ENCODE assay signal across 35 cellular contexts in genomic region chr5:172305380-172305779, GRCh38. TPM values are rescaled to one million over a fixed set of nuclear protein-coding genes. Genes with fewer than 3 reads are reported as not detected.
DNase-seq lines count a peak whose midpoint lies in the region; ATAC-seq, FAIRE-seq and TF ChIP-seq lines count a peak whose summit lies in the region.
"Had no signal": no experiment of that assay in that cellular context is flagged by ENCODE, and none has a peak within 500 bp of the region (broad histone marks: within the 10 kb centered on the region; RNA-seq: fewer than 3 reads in every experiment).

No MANE protein-coding gene starts in this region.

- 55% methylated on average over 2 of the region's 2 CpGs for WGBS in HepG2 (ENCODE audit: low lambda C conversion rate)
- WGBS in right lobe of liver (ENCODE audit: insufficient coverage, low coverage, low lambda C conversion rate, missing lambda C conversion rate): 79% methylated on average over 2 of the region's 2 CpGs
- WGBS in H1 (ENCODE audit: extremely low coverage in 1 of 2, insufficient coverage in 1 of 2, insufficient read length in 1 of 2, insufficient replicate concordance in 2 of 2, low coverage in 1 of 2, low lambda C conversion rate in 2 of 2, missing lambda C conversion rate in 1 of 2), 2 experiments: 89% methylated on average over 2 of the region's 2 CpGs; no CpG with 5 or more reads in 1 of the 2 experiments

- no peak overlapping the region for H2BK15ac ChIP-seq in H1 (ENCODE audit: low read length)

- no peak overlapping the region for H2AFZ ChIP-seq in HepG2 (ENCODE audit: low read length)
- no peak overlapping the region for H2AFZ ChIP-seq in H1 (ENCODE audit: low read length)

- DNase-seq in HepG2 (ENCODE audit: low spot score) (no peak), right lobe of liver (no peak), HEK293T (ENCODE audit: extremely low spot score) (no peak), H1 (ENCODE audit: low read depth in 1 of 2, low spot score in 2 of 2) (no peak), NCI-H2171 (lab: John Stamatoyannopoulos, UW) (no peak), RCC 7860 (ENCODE audit: low spot score) (no peak)
- DNase-seq: 8988T; ACHN; AML-193; BE2C; C1 segment of cervical spinal cord; Caco-2; Calu3; CD4-positive, alpha-beta memory T cell; CD4-positive, alpha-beta T cell; CD4-positive, CD25-positive, alpha-beta regulatory T cell; CD8-positive, alpha-beta memory T cell; CD8-positive, alpha-beta T cell; COR-L47; DMS 273 treated with DMSO at 0.1 percent for 48 hours; DMS153; DMS53; DMS79; DMS79 treated with DMSO at 0.1 percent for 48 hours; DND-41; EL had no signal

- H3K4ac ChIP-seq in H1 (replicated peaks; ENCODE audit: insufficient read length, low read depth, low read length): no peak overlapping the region

- TF ChIP-seq RAD21 in HepG2 (CRISPR knock-in tag; IDR thresholded peaks at IDR 0.05) (no peak), H1 (IDR thresholded peaks at IDR 0.05 in 1 of 2, conservative IDR thresholded peaks at IDR 0.05 in 1 of 2; ENCODE audit: low read depth in 2 of 2, low read length in 2 of 2) (no peak)

- H3K9me3 ChIP-seq in HepG2 (ENCODE audit: low read length) (peaks cover 13% of the 10 kb centered on the region), right lobe of liver (peaks cover 0 to 3% (median 0%) of the 10 kb centered on the region in 4 donors), HEK293 (ENCODE audit: control insufficient read depth, insufficient read depth, low read depth, low read length) (no peaks in the 10 kb centered on the region), H1 (ENCODE audit: insufficient read depth in 2 of 2, low read depth in 1 of 2, low read length in 1 of 2) (0 out of 4 replicates have a peak, but pooled peaks cover 0 to 5% of the 10 kb centered on the region in 2 experiments)
- H3K9me3 ChIP-seq: BE2C had no signal

- FAIRE-seq in HepG2 (lab: Jason Lieb, UNC) (no peak), H1 (lab: Jason Lieb, UNC) (no peak), RCC 7860 (lab: Jason Lieb, UNC) (no peak)
- FAIRE-seq: A204.1, A549, D721Med had no signal

- H3K4me1 ChIP-seq in HepG2 (ENCODE audit: insufficient read depth, low read length) (peaks cover 26% of the 10 kb centered on the region), right lobe of liver (peaks cover 0 to 8% (median 0%) of the 10 kb centered on the region in 4 donors), HEK293 (ENCODE audit: control insufficient read depth, insufficient read depth, low read length) (no peaks in the 10 kb centered on the region), H1 (replicated peaks in 1 of 4; ENCODE audit: control insufficient read depth in 3 of 4, insufficient read depth in 4 of 4, low read length in 3 of 4) (no peaks in the 10 kb centered on the region)
- H3K4me1 ChIP-seq: A549; BE2C; BLaER1; BLaER1 treated with 17β-estradiol and CSF1 and Interleukin-3, amounts not matched to agents 10 nM and 100 nM; Caco-2 had no signal

- H2AK5ac ChIP-seq in H1 (ENCODE audit: low read depth, low read length): no peak overlapping the region

- no peak overlapping the region for H2BK20ac ChIP-seq in H1 (ENCODE audit: low read length)

- POLR2A ChIA-PET in HepG2 (lab: Yijun Ruan, JAX): no interaction called here
- POLR2A ChIA-PET in HEK293 (lab: Yijun Ruan, JAX): no interaction called here
- POLR2A ChIA-PET in HEK293T (lab: Yijun Ruan, JAX): no interaction called here
- POLR2A ChIA-PET in H1 (lab: Charles Lee; ENCODE audit: partially characterized antibody): no interaction called here

- H3K56ac ChIP-seq in H1 (replicated peaks; ENCODE audit: insufficient read length, low read depth, low read length): no peak overlapping the region

- no peak overlapping the region for H2BK12ac ChIP-seq in H1 (ENCODE audit: low read depth, low read length)

- intact Hi-C loops in HepG2 (cut with micrococcal nuclease; ENCODE audit: unreplicated experiment): no loop called here
- intact Hi-C loops in right lobe of liver (cut with DNase I): no loop called here

- TF ChIP-seq POLR2A in HepG2 (IDR thresholded peaks at IDR 0.05; ENCODE audit: insufficient read depth in 1 of 2, low read depth in 2 of 2, low read length in 2 of 2): no peak
- TF ChIP-seq POLR2A in right lobe of liver (IDR thresholded peaks at IDR 0.05): no peak
- TF ChIP-seq POLR2A in H1 (IDR thresholded peaks at IDR 0.05; ENCODE audit: control extremely low read depth in 1 of 2, low read depth in 2 of 2, low read length in 2 of 2): no peak

- H3K79me1 ChIP-seq in H1 (ENCODE audit: low read depth, low read length): no peaks in the 10 kb centered on the region

- H2BK120ac ChIP-seq in H1 (replicated peaks; ENCODE audit: low read depth, low read length): no peak overlapping the region

- H4K8ac ChIP-seq in H1 (ENCODE audit: extremely low read depth, insufficient read depth, low read length): no peak overlapping the region

- H3K27ac ChIP-seq in HepG2 (ENCODE audit: extremely low read length, insufficient read depth, low read length): no peak overlapping the region
- no peak overlapping the region for H3K27ac ChIP-seq in right lobe of liver
- no peak overlapping the region for H3K27ac ChIP-seq in HEK293 (ENCODE audit: extremely low read depth, low read depth, low read length)
- no peak overlapping the region for H3K27ac ChIP-seq in H1 (ENCODE audit: low read depth, low read length)
- H3K27ac ChIP-seq: 22Rv1; A549; BLaER1; BLaER1 treated with 17β-estradiol and CSF1 and Interleukin-3, amounts not matched to agents 10 nM and 100 nM; C4-2B had no signal

- TF ChIP-seq EP300 in HepG2 (IDR thresholded peaks at IDR 0.05; ENCODE audit: low read depth in 2 of 2, low read length in 2 of 2): no peak
- TF ChIP-seq EP300 in HepG2 (CRISPR knock-in tag; IDR thresholded peaks at IDR 0.05; ENCODE audit: borderline replicate concordance): no peak
- no peak for TF ChIP-seq EP300 in H1 (IDR thresholded peaks at IDR 0.05; ENCODE audit: borderline replicate concordance in 1 of 2, low read depth in 2 of 2, low read length in 2 of 2)

- no peak overlapping the region for H4K91ac ChIP-seq in H1 (replicated peaks; ENCODE audit: insufficient read length, low read length)

- no peaks in the 10 kb centered on the region; the same call in 1 of the 2 replicates for H3K23me2 ChIP-seq in H1 (ENCODE audit: low read depth, low read length)

- CTCF ChIA-PET in HepG2 (lab: Yijun Ruan, JAX; ENCODE audit: low intra/inter-chr PET ratio, low total read pairs) (no interaction called here), HEK293 (lab: Yijun Ruan, JAX) (interaction anchor here (0.6 kb wide), 1 partner anchor 416 kb away, joined by 3 read pairs; no protein-coding TSS in a partner anchor), HEK293T (lab: Yijun Ruan, JAX) (no interaction called here), H1 (lab: Charles Lee; ENCODE audit: partially characterized antibody) (interaction anchor here (1.5 kb wide), 1 partner anchor 199 kb away, joined by 5 read pairs; no protein-coding TSS in a partner anchor)

- TF ChIP-seq CTCF in HepG2 (CRISPR knock-in tag; IDR thresholded peaks at IDR 0.05) (no peak), right lobe of liver (IDR thresholded peaks at IDR 0.05) (no peak), HEK293 (tag by site-specific recombination; IDR thresholded peaks at IDR 0.05) (no peak), H1 (IDR thresholded peaks at IDR 0.05; ENCODE audit: control extremely low read depth in 1 of 3, insufficient read depth in 1 of 3, low read depth in 1 of 3, low read length in 3 of 3) (no peak)

- no peak overlapping the region for H3K23ac ChIP-seq in H1 (ENCODE audit: insufficient read length)

- H3K36me3 ChIP-seq in HepG2 (replicated peaks in 1 of 2; ENCODE audit: control insufficient read depth in 1 of 2, insufficient read depth in 2 of 2, low read length in 2 of 2): no peaks in the 10 kb centered on the region
- H3K36me3 ChIP-seq in right lobe of liver: no peaks in the 10 kb centered on the region
- H3K36me3 ChIP-seq in HEK293 (ENCODE audit: control insufficient read depth in 2 of 2, insufficient read depth in 1 of 2, low read length in 2 of 2): no peaks in the 10 kb centered on the region
- H3K36me3 ChIP-seq in H1 (ENCODE audit: control insufficient read depth in 2 of 4, insufficient read depth in 4 of 4, low read length in 3 of 4): no peaks in the 10 kb centered on the region
- H3K36me3 ChIP-seq: BE2C; BLaER1; BLaER1 treated with 17β-estradiol and CSF1 and Interleukin-3, amounts not matched to agents 10 nM and 100 nM had no signal

- no peak overlapping the region for H2BK5ac ChIP-seq in H1 (ENCODE audit: low read depth, low read length)

- no peak overlapping the region for H4K5ac ChIP-seq in H1 (ENCODE audit: insufficient read length, low read depth, low read length)

- H3K9ac ChIP-seq in HepG2 (ENCODE audit: insufficient read depth, low read depth, low read length): no peak overlapping the region
- no peak overlapping the region for H3K9ac ChIP-seq in H1 (replicated peaks in 1 of 4; ENCODE audit: extremely low read depth in 1 of 4, low read depth in 3 of 4, low read length in 3 of 4)
- H3K9ac ChIP-seq: BLaER1; BLaER1 treated with 17β-estradiol and CSF1 and Interleukin-3, amounts not matched to agents 10 nM and 100 nM had no signal

- H3K18ac ChIP-seq in H1 (ENCODE audit: extremely low read depth, low read length): no peak overlapping the region

- in situ Hi-C loops in HepG2 (cut with HindIII; ENCODE audit: extremely low pct_ligation_motif_present, low pct_unique_long_range_greater_than_20kb): no loop called here

- H3K4me3 ChIP-seq in HepG2 (replicated peaks in 1 of 3; ENCODE audit: insufficient read depth in 1 of 3, low read depth in 2 of 3, low read length in 3 of 3) (no peak overlapping the region), right lobe of liver (no peak overlapping the region), HEK293 (ENCODE audit: low read depth, low read length) (no peak overlapping the region), H1 (ENCODE audit: extremely low read depth in 1 of 4, insufficient read depth in 2 of 4, low read depth in 3 of 4, low read length in 4 of 4) (no peak overlapping the region)
- H3K4me3 ChIP-seq: A549; BLaER1; BLaER1 treated with 17β-estradiol and CSF1 and Interleukin-3, amounts not matched to agents 10 nM and 100 nM had no signal

- H4K20me1 ChIP-seq in HepG2 (ENCODE audit: insufficient read depth, low read length) (no peaks in the 10 kb centered on the region), H1 (replicated peaks in 1 of 2; ENCODE audit: control insufficient read depth in 1 of 2, insufficient read depth in 2 of 2, low read length in 2 of 2) (no peaks in the 10 kb centered on the region)
- H4K20me1 ChIP-seq: BLaER1; BLaER1 treated with 17β-estradiol and CSF1 and Interleukin-3, amounts not matched to agents 10 nM and 100 nM had no signal

- ATAC-seq in HepG2 (no peak), right lobe of liver (no peak), HG02623 (IDR thresholded peaks at IDR 0.05; ENCODE audit: unreplicated experiment) (no peak)
- ATAC-seq: A549; CD8-positive, alpha-beta T cell had no signal

- BruUV-seq in HepG2 (replicated peaks; lab: Mats Ljungman, UMichigan): no TSS peak

- H3K27me3 ChIP-seq in HepG2 (ENCODE audit: control insufficient read depth in 1 of 2, insufficient read depth in 2 of 2, low read length in 2 of 2): no peaks in the 10 kb centered on the region; a peak in 1 of 5 replicates
- H3K27me3 ChIP-seq in right lobe of liver: no peaks in the 10 kb centered on the region
- no peaks in the 10 kb centered on the region for H3K27me3 ChIP-seq in H1 (replicated peaks in 1 of 4; ENCODE audit: control insufficient read depth in 3 of 4, extremely low read depth in 1 of 4, insufficient read depth in 3 of 4, low read length in 3 of 4)
- H3K27me3 ChIP-seq: BE2C; BLaER1; BLaER1 treated with 17β-estradiol and CSF1 and Interleukin-3, amounts not matched to agents 10 nM and 100 nM had no signal

- H3K79me2 ChIP-seq in HepG2 (ENCODE audit: insufficient read depth, low read length): no peaks in the 10 kb centered on the region
- H3K79me2 ChIP-seq in H1 (ENCODE audit: control insufficient read depth in 1 of 2, insufficient read depth in 2 of 2, low read length in 2 of 2): no peaks in the 10 kb centered on the region

- no peak overlapping the region for H3K4me2 ChIP-seq in HepG2 (ENCODE audit: low read depth, low read length)
- H3K4me2 ChIP-seq in H1 (ENCODE audit: insufficient read depth in 1 of 2, low read depth in 2 of 2, low read length in 2 of 2): no peak overlapping the region
- H3K4me2 ChIP-seq: A549; BLaER1; BLaER1 treated with 17β-estradiol and CSF1 and Interleukin-3, amounts not matched to agents 10 nM and 100 nM had no signal

- H3K14ac ChIP-seq in H1 (ENCODE audit: insufficient read length): no peak overlapping the region

RNA-seq across cellular contexts. Expression of gene UBTD2, which starts 21.8 kb away (rescaled TPM):
- total RNA-seq in HepG2 (2016; rRNA removed; fragmentation: Illumina TruSeq; extraction: Trizol) (24.1 and 32.9 TPM in 2 replicates), right lobe of liver (10 to 100 TPM in 1 of 6 experiments, 1 to 10 TPM in 5; 6.7 to 11.7 (median 9.2) TPM)
- total RNA-seq in HepG2 (2016; cell fraction: cytosol; rRNA removed; fragmentation: Illumina TruSeq; extraction: Trizol; ENCODE audit: low read depth): 9.7 and 11.2 TPM in 2 replicates
- total RNA-seq in HepG2 (2016; cell fraction: insoluble cytoplasmic fraction; rRNA removed; fragmentation: Illumina TruSeq; extraction: Trizol): 24.7 and 30.9 TPM in 2 replicates
- 41.5 and 46.2 TPM in 2 replicates for total RNA-seq in HepG2 (2016; cell fraction: membrane; rRNA removed; fragmentation: Illumina TruSeq; extraction: Trizol)
- total RNA-seq in HepG2 (2016; cell fraction: nucleus; rRNA removed; fragmentation: Illumina TruSeq; extraction: Trizol): 14.0 and 15.3 TPM in 2 replicates
- polyA plus RNA-seq in HepG2 (2011; rRNA removed) (13.6 and 15.2 TPM in 2 replicates), H1 (2011; rRNA removed) (9.4 and 14.5 TPM in 2 replicates)
- polyA plus RNA-seq in HepG2 (2011; cell fraction: cytosol; rRNA removed): 8.1 and 12.6 TPM in 2 replicates
- 4.2 and 5.7 TPM in 2 replicates for polyA plus RNA-seq in HepG2 (2011; cell fraction: nucleus; rRNA removed)
- polyA plus RNA-seq in HepG2 (2012): 15.3 and 22.4 TPM in 2 replicates
- polyA plus RNA-seq in HepG2 (2016; cell fraction: cytosol; fragmentation: Illumina TruSeq; extraction: Trizol; ENCODE audit: low read depth): 13.7 and 15.1 TPM in 2 replicates
- polyA plus RNA-seq in HepG2 (2016; cell fraction: insoluble cytoplasmic fraction; fragmentation: Illumina TruSeq; extraction: Trizol; ENCODE audit: low read depth): 36.9 and 39.9 TPM in 2 replicates
- 40.2 and 41.2 TPM in 2 replicates for polyA plus RNA-seq in HepG2 (2016; cell fraction: membrane; fragmentation: Illumina TruSeq; extraction: Trizol; ENCODE audit: low read depth)
- polyA plus RNA-seq in HepG2 (2016; cell fraction: nucleus; fragmentation: Illumina TruSeq; extraction: Trizol; ENCODE audit: insufficient read depth, low read depth): 20.7 and 21.5 TPM in 2 replicates
- 7.6 and 8.4 TPM in 2 replicates for polyA minus RNA-seq in HepG2 (2011; rRNA and poly(A)+ RNA removed; ENCODE audit: low replicate concordance)
- 14.6 and 18.6 TPM in 2 replicates for polyA minus RNA-seq in HepG2 (2011; cell fraction: cytosol; rRNA and poly(A)+ RNA removed)
- polyA minus RNA-seq in HepG2 (2011; cell fraction: nucleus; rRNA and poly(A)+ RNA removed): 12.5 and 14.8 TPM in 2 replicates
- 38.4 and 39.2 TPM in 2 replicates for total RNA-seq in H1 (2021; fragmentation: NEBNext Ultra II Directional; extraction: Animal tissue kit (Norgen Biotek cat#: 25700))
- 15.5 TPM for polyA plus RNA-seq in H1 (2011; cell fraction: cytosol; rRNA removed)
- polyA plus RNA-seq in H1 (2011; cell fraction: nucleus; rRNA removed): 8.5 TPM
- polyA plus RNA-seq in H1 (2012, experiment 1 of 2): 17.5 to 24.4 TPM (median 20.2 TPM) in 4 replicates
- polyA plus RNA-seq in H1 (2012, experiment 2 of 2): 4.4 TPM
- 20.3 TPM for polyA plus RNA-seq in H1 (2013, experiment 1 of 2)
- 21.0 TPM for polyA plus RNA-seq in H1 (2013, experiment 2 of 2)
- 21.4 and 27.8 TPM in 2 replicates for polyA minus RNA-seq in H1 (2011; rRNA and poly(A)+ RNA removed)
- polyA minus RNA-seq in H1 (2011; cell fraction: cytosol; rRNA and poly(A)+ RNA removed): 17.1 TPM
- polyA minus RNA-seq in H1 (2011; cell fraction: nucleus; rRNA and poly(A)+ RNA removed): 19.4 TPM

Comparison
In these comparisons a context has a peak if more than half of its experiments do, and no peak if none do; other contexts are left out.
1. CTCF ChIA-PET loops: an anchor here in HEK293 (0.6 kb wide) and H1 (1.5 kb wide); none called in HepG2 and HEK293T.
2. Of the 63 proteins assayed by ChIP-seq in both HepG2 and HEK293: peak only in HepG2: ZNF280D; only in HEK293: SETDB1; in both: none; in neither: 61.